ENCODE assay signal across 28 cellular contexts in the genomic region with DNA sequence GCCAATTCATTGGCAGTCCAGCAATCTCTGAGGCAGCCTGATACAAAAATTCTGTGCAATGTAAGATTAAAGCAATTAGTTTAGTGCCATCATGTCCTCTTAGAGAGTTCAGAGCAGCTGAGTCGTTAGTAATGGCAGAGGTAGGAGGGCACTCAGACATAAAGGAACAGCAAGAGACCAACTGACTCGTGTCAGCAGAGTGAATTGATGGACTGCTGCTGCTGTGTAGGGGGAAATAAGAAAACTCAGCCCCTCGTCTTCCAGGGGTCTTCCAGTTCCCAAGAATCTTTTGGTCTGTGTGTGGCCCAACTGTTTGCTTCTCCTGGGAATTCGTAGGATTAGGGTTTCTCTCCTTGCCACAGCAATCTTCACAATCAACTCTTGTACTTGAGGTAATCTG.
"Had no signal": no experiment of that assay in that cellular context is flagged by ENCODE, and none has a peak within 500 bp of the region (broad histone marks: within the 10 kb centered on the region; RNA-seq: fewer than 3 reads in every experiment).

No MANE protein-coding gene starts in this region.

- H3K4me1 Mint-ChIP-seq: memory B cell; naive B cell; stimulated activated effector memory CD8-positive, alpha-beta T cell treated with anti-CD3 and anti-CD28 coated beads, Interleukin-12 subunit alpha, Interleukin-12 subunit beta, amount 100 ng/mL, for 72 hours had no signal

- H3K9me3 Mint-ChIP-seq: dendritic cell treated with granulocyte-macrophage colony-stimulating factor and Interleukin-4, amounts not matched to agents 40 ng/mL and 50 ng/mL, for 4 days; stimulated activated effector memory CD8-positive, alpha-beta T cell treated with anti-CD3 and anti-CD28 coated beads, Interleukin-12 subunit alpha, Interleukin-12 subunit beta, amount 100 ng/mL, for 72 hours had no signal

- H3K4me3 Mint-ChIP-seq: dendritic cell treated with granulocyte-macrophage colony-stimulating factor and Interleukin-4, amounts not matched to agents 40 ng/mL and 50 ng/mL, for 4 days; memory B cell; naive B cell; natural killer cell treated with Interleukin-12 subunit alpha and Interleukin-12 subunit beta and Interleukin-15 and Interleukin-18, amount 100 ng/mL, for 72 hours; stimulated activated effector memory CD8-positive, alpha-beta T cell treated with anti-CD3 and anti-CD28 coated beads, Interleukin-12 subunit alpha, Interleukin-12 subunit beta, amount 100 ng/mL, for 72 hours had no signal

- H3K9ac ChIP-seq: parathyroid adenoma had no signal

- H3K36me3 Mint-ChIP-seq: memory B cell; naive B cell; natural killer cell treated with Interleukin-12 subunit alpha and Interleukin-12 subunit beta and Interleukin-15 and Interleukin-18, amount 100 ng/mL, for 72 hours; stimulated activated effector memory CD8-positive, alpha-beta T cell treated with anti-CD3 and anti-CD28 coated beads, Interleukin-12 subunit alpha, Interleukin-12 subunit beta, amount 100 ng/mL, for 72 hours had no signal

- H3K27ac ChIP-seq: colonic mucosa, esophagus squamous epithelium, neutrophil, parathyroid adenoma, prostate gland, sigmoid colon, stomach, thyroid gland, vagina had no signal

- FAIRE-seq: endometrium, kidney had no signal

- H3K4me1 ChIP-seq: colonic mucosa, esophagus squamous epithelium, parathyroid adenoma, prostate gland, sigmoid colon, stomach, thyroid gland, vagina had no signal

- H2AFZ ChIP-seq: parathyroid adenoma had no signal

- H3K4me3 ChIP-seq: colonic mucosa, esophagus squamous epithelium, lung, mucosa of descending colon, prostate gland, sigmoid colon, stomach, thyroid gland, vagina had no signal

- H3K27me3 ChIP-seq: colonic mucosa, esophagus squamous epithelium, neutrophil, sigmoid colon, stomach, thyroid gland, vagina had no signal

- H3K9me3 ChIP-seq: colonic mucosa, esophagus squamous epithelium, mucosa of descending colon, neutrophil, prostate gland, sigmoid colon, stomach, thyroid gland, vagina had no signal

- H3K79me2 ChIP-seq: parathyroid adenoma had no signal

- H3K27me3 Mint-ChIP-seq: dendritic cell treated with granulocyte-macrophage colony-stimulating factor and Interleukin-4, amounts not matched to agents 40 ng/mL and 50 ng/mL, for 4 days had no signal

- H3K36me3 ChIP-seq: colonic mucosa, esophagus squamous epithelium, neutrophil, prostate gland, sigmoid colon, stomach, thyroid gland, vagina had no signal

- ATAC-seq: left lobe of liver; mucosa of descending colon; natural killer cell treated with Interleukin-12 subunit alpha and Interleukin-12 subunit beta and Interleukin-15 and Interleukin-18, amount 100 ng/mL, for 72 hours; right cardiac atrium; stimulated activated effector memory CD8-positive, alpha-beta T cell treated with anti-CD3 and anti-CD28 coated beads, Interleukin-12 subunit alpha, Interleukin-12 subunit beta, amount 100 ng/mL, for 72 hours had no signal

- H3K27ac Mint-ChIP-seq: dendritic cell treated with granulocyte-macrophage colony-stimulating factor and Interleukin-4, amounts not matched to agents 40 ng/mL and 50 ng/mL, for 4 days; memory B cell; naive B cell; natural killer cell treated with Interleukin-12 subunit alpha and Interleukin-12 subunit beta and Interleukin-15 and Interleukin-18, amount 100 ng/mL, for 72 hours; stimulated activated effector memory CD8-positive, alpha-beta T cell treated with anti-CD3 and anti-CD28 coated beads, Interleukin-12 subunit alpha, Interleukin-12 subunit beta, amount 100 ng/mL, for 72 hours had no signal

- DNase-seq: colonic mucosa; effector memory CD4-positive, alpha-beta T cell; erythroblast; esophagus squamous epithelium; foreskin melanocyte; hypothalamus; kidney; mucosa of descending colon; naive B cell; right cardiac atrium; sigmoid colon; stimulated activated CD4-positive, alpha-beta T cell treated with anti-CD3 and anti-CD28 coated beads, Interleukin-2, amount 100 ng/mL, for 24 hours; stimulated activated CD4-positive, alpha-beta T cell treated with anti-CD3 and anti-CD28 coated beads, Interleukin-4, amount 100 ng/mL, for 24 hours; stimulated activated naive CD4-positive, alpha-beta T cell treated with Interleukin-2 at 50 U/mL for 16 hours; stomach; thyroid gland; trophoblast cell had no signal
